ENCODE assay signal across 14 cellular contexts in genomic region chr16:48181746-48182520, GRCh38. TPM values are rescaled to one million over a fixed set of nuclear protein-coding genes. Genes with fewer than 3 reads are reported as not detected.
"Had no signal": no experiment of that assay in that cellular context is flagged by ENCODE, and none has a peak within 500 bp of the region (broad histone marks: within the 10 kb centered on the region; RNA-seq: fewer than 3 reads in every experiment).

No MANE protein-coding gene starts in this region.

RNA-seq across cellular contexts. Expression of gene ABCC12, which starts 26.1 kb away (rescaled TPM):
- total RNA-seq: activated CD4-positive, alpha-beta T cell treated with anti-CD3 and anti-CD28 coated beads for 36 hours; activated CD4-positive, alpha-beta T cell treated with anti-CD3 and anti-CD28 coated beads, Interleukin-2, amount 10 ng/mL, durations not matched to agents 7 days and 5 days; activated CD8-positive, alpha-beta T cell treated with anti-CD3 and anti-CD28 coated beads, Interleukin-2, amount 10 ng/mL, durations not matched to agents 7 days and 5 days; activated naive CD8-positive, alpha-beta T cell treated with anti-CD3 and anti-CD28 coated beads, Interleukin-2, amount 10 ng/mL, durations not matched to agents 7 days and 5 days; activated T-helper 2 cell treated with anti-CD3 and anti-CD28 coated beads, Interferon-gamma antibody, Interleukin-2, Interleukin-4, amounts not matched to agents 10 μg/mL and 5 μg/mL and 100 μg/mL, durations not matched to agents 14 hours and 24 hours and 36 hours; ascending aorta; cardiac septum; PC-3; Peyer's patch; SJCRH30; T-helper 1 cell treated with Interleukin-12 subunit alpha and Interleukin-12 subunit beta and Interleukin-4 antibody, amounts not matched to agents 30 ng/mL and 1 ng/mL, for 36 hours; T-helper 2 cell treated with Interferon-gamma antibody and Interleukin-4, amounts not matched to agents 100 ng/mL and 5 ng/mL, for 36 hours; WTC11 had no signal
- polyA plus RNA-seq: adipose tissue had no signal
